In the genomic region with DNA sequence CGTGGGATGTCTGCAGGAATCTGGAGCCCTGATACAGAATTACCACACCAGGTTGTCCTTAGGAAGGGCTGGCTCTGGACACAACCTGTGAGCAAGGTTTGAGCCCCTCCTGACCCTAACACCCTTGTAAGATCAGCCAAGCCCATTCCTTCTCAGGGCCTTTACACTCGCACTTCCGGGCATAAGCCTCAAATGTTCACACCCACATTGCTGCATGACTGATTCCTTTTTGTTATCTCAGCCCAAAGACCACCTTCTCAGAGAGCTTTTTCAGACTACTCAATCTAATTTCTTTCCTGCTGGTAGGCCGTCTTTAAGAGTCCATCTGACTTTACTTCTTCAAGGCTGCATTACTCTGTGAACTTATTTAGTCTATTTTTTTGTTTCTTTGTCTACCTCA, we compare ENCODE assay signal across 33 cellular contexts.
DNase-seq lines count a peak whose midpoint lies in the region; ATAC-seq, FAIRE-seq and TF ChIP-seq lines count a peak whose summit lies in the region.
"Had no signal": no experiment of that assay in that cellular context is flagged by ENCODE, and none has a peak within 500 bp of the region (broad histone marks: within the 10 kb centered on the region; RNA-seq: fewer than 3 reads in every experiment).

No MANE protein-coding gene starts in this region.

- H3F3A ChIP-seq in neural progenitor cell (ENCODE audit: low read depth) = no peaks in the 10 kb centered on the region

- TF ChIP-seq CTCF in K562 (IDR thresholded peaks at IDR 0.05 in 2 of 3, conservative IDR thresholded peaks at IDR 0.05 in 1 of 3; ENCODE audit: insufficient read depth in 2 of 3, low read depth in 1 of 3, low read length in 3 of 3) (no peak), neural progenitor cell (IDR thresholded peaks at IDR 0.05) (no peak)

- no peak overlapping the region for H3K4me2 ChIP-seq in K562 (ENCODE audit: insufficient read depth, low read length)
- H3K4me2 ChIP-seq in neural progenitor cell = no peak overlapping the region
- H3K4me2 ChIP-seq: A549; BLaER1; BLaER1 treated with 17β-estradiol and CSF1 and Interleukin-3, amounts not matched to agents 10 nM and 100 nM had no signal

- no peaks in the 10 kb centered on the region for H4K20me1 ChIP-seq in K562 (replicated peaks; ENCODE audit: control insufficient read depth, insufficient read depth, low read length)
- H4K20me1 ChIP-seq in neural progenitor cell (ENCODE audit: low read depth) = no peaks in the 10 kb centered on the region
- H4K20me1 ChIP-seq: BLaER1; BLaER1 treated with 17β-estradiol and CSF1 and Interleukin-3, amounts not matched to agents 10 nM and 100 nM had no signal

- intact Hi-C loops in K562 (cut with micrococcal nuclease) = no loop called here

- no peaks in the 10 kb centered on the region for H3K9me1 ChIP-seq in K562 (ENCODE audit: control insufficient read depth, insufficient read depth, low read length)

- H3K36me3 ChIP-seq in K562 (ENCODE audit: control insufficient read depth, insufficient read depth, low read length) (no peaks in the 10 kb centered on the region), neural progenitor cell (no peaks in the 10 kb centered on the region)
- H3K36me3 ChIP-seq: BE2C; BLaER1; BLaER1 treated with 17β-estradiol and CSF1 and Interleukin-3, amounts not matched to agents 10 nM and 100 nM had no signal

- peaks cover 8% of the 10 kb centered on the region for H3K4me1 Mint-ChIP-seq in neural progenitor cell
- no peaks in the 10 kb centered on the region for H3K4me1 Mint-ChIP-seq in activated naive CD8-positive, alpha-beta T cell treated with anti-CD3 and anti-CD28 coated beads for 36 hours
- H3K4me1 Mint-ChIP-seq: B cell; CD4-positive, alpha-beta memory T cell; CD4-positive, CD25-positive, alpha-beta regulatory T cell; CD8-positive, alpha-beta memory T cell had no signal

- no peak overlapping the region for H3K4me3 Mint-ChIP-seq in neural progenitor cell
- H3K4me3 Mint-ChIP-seq in activated naive CD8-positive, alpha-beta T cell treated with anti-CD3 and anti-CD28 coated beads for 36 hours = no peak overlapping the region
- H3K4me3 Mint-ChIP-seq: B cell; CD14-positive monocyte; CD4-positive, alpha-beta memory T cell; CD4-positive, alpha-beta T cell; CD4-positive, CD25-positive, alpha-beta regulatory T cell; CD8-positive, alpha-beta memory T cell; CD8-positive, alpha-beta T cell had no signal

- H3K27ac Mint-ChIP-seq in neural progenitor cell = no peak overlapping the region
- H3K27ac Mint-ChIP-seq in activated naive CD8-positive, alpha-beta T cell treated with anti-CD3 and anti-CD28 coated beads for 36 hours = no peak overlapping the region
- H3K27ac Mint-ChIP-seq: B cell; CD4-positive, alpha-beta memory T cell; CD4-positive, alpha-beta T cell; CD4-positive, CD25-positive, alpha-beta regulatory T cell; CD8-positive, alpha-beta memory T cell; CD8-positive, alpha-beta T cell had no signal

- no peaks in the 10 kb centered on the region for H3K79me2 ChIP-seq in K562 (ENCODE audit: control insufficient read depth, insufficient read depth, low read length)
- H3K79me2 ChIP-seq in neural progenitor cell (ENCODE audit: low read depth) = no peaks in the 10 kb centered on the region

- H2AFZ ChIP-seq in K562 (ENCODE audit: low read depth, low read length) (peak overlapping the region; percentile 59; the same call in 1 of the 2 replicates), neural progenitor cell (replicated peaks) (no peak overlapping the region)

- no peak for TF ChIP-seq RAD21 in K562 (CRISPR knock-in tag; conservative IDR thresholded peaks at IDR 0.05 in 1 of 2, IDR thresholded peaks at IDR 0.05 in 1 of 2)

- H3K9me3 ChIP-seq in K562 (replicated peaks; ENCODE audit: control insufficient read depth, insufficient read depth, low read depth, low read length) (no peaks in the 10 kb centered on the region), neural progenitor cell (ENCODE audit: low read depth) (no peaks in the 10 kb centered on the region)
- H3K9me3 ChIP-seq: A549; BE2C; BLaER1; BLaER1 treated with 17β-estradiol and CSF1 and Interleukin-3, amounts not matched to agents 10 nM and 100 nM; Caco-2 had no signal

- POLR2A ChIA-PET in K562 (lab: Yijun Ruan, JAX) = no interaction called here

- no peak for TF ChIP-seq POLR2A in K562 (conservative IDR thresholded peaks at IDR 0.05)

- H3K4me3 ChIP-seq in K562 = no peak overlapping the region
- H3K4me3 ChIP-seq in neural progenitor cell = no peak overlapping the region
- H3K4me3 ChIP-seq: A549; BLaER1; BLaER1 treated with 17β-estradiol and CSF1 and Interleukin-3, amounts not matched to agents 10 nM and 100 nM had no signal

- CTCF ChIA-PET in K562 (lab: Yijun Ruan, JAX; ENCODE audit: low intra/inter-chr PET ratio) = no interaction called here

- DNase-seq in K562 (ENCODE audit: extremely low read depth in 1 of 4, low spot score in 3 of 4) = no peak
- peak; percentile 14 for DNase-seq in neural progenitor cell (ENCODE audit: low spot score)
- DNase-seq in iPS-NIHi7 (ENCODE audit: extremely low spot score) = no peak
- no peak for DNase-seq in activated naive CD8-positive, alpha-beta T cell treated with anti-CD3 and anti-CD28 coated beads for 36 hours
- DNase-seq: 8988T; ACHN; AML-193; BE2C; C1 segment of cervical spinal cord; Caco-2; Calu3; CD4-positive, alpha-beta memory T cell; CD4-positive, alpha-beta T cell; CD4-positive, CD25-positive, alpha-beta regulatory T cell; CD8-positive, alpha-beta memory T cell; CD8-positive, alpha-beta T cell; COR-L47; DMS 273 treated with DMSO at 0.1 percent for 48 hours; DMS153; DMS53; DMS79; DMS79 treated with DMSO at 0.1 percent for 48 hours; DND-41; EL had no signal

- no peak overlapping the region for H3K27ac ChIP-seq in K562 (ENCODE audit: extremely low read depth, low read depth, low read length)
- H3K27ac ChIP-seq in neural progenitor cell = no peak overlapping the region
- H3K27ac ChIP-seq: 22Rv1; A549; BLaER1; BLaER1 treated with 17β-estradiol and CSF1 and Interleukin-3, amounts not matched to agents 10 nM and 100 nM; C4-2B had no signal

- H3K9ac ChIP-seq in K562 (ENCODE audit: insufficient read depth in 1 of 2, low read depth in 2 of 2, low read length in 2 of 2) = no peak overlapping the region
- H3K9ac ChIP-seq in neural progenitor cell = no peak overlapping the region
- H3K9ac ChIP-seq: BLaER1; BLaER1 treated with 17β-estradiol and CSF1 and Interleukin-3, amounts not matched to agents 10 nM and 100 nM had no signal

- H3K27me3 Mint-ChIP-seq in neural progenitor cell (ENCODE audit: insufficient read depth, low read depth) = peaks cover 3% of the 10 kb centered on the region
- no peaks in the 10 kb centered on the region for H3K27me3 Mint-ChIP-seq in activated naive CD8-positive, alpha-beta T cell treated with anti-CD3 and anti-CD28 coated beads for 36 hours
- H3K27me3 Mint-ChIP-seq: CD4-positive, alpha-beta memory T cell; CD4-positive, alpha-beta T cell; CD4-positive, CD25-positive, alpha-beta regulatory T cell; CD8-positive, alpha-beta memory T cell had no signal

- no TSS peak for BruUV-seq in K562 (replicated peaks; lab: Mats Ljungman, UMichigan)

- ATAC-seq in K562 = no peak
- ATAC-seq: A549; CD8-positive, alpha-beta T cell had no signal

- WGBS in K562 (ENCODE audit: insufficient coverage, low coverage, missing lambda C conversion rate) = 20% methylated on average over 4 of the region's 4 CpGs

- in situ Hi-C loops in K562 (cut with MboI) = no loop called here

- no peaks in the 10 kb centered on the region for H3K27me3 ChIP-seq in K562 (ENCODE audit: control insufficient read depth in 2 of 2, insufficient read depth in 2 of 2, low read length in 2 of 2)
- H3K27me3 ChIP-seq in neural progenitor cell = no peaks in the 10 kb centered on the region
- H3K27me3 ChIP-seq: BE2C; BLaER1; BLaER1 treated with 17β-estradiol and CSF1 and Interleukin-3, amounts not matched to agents 10 nM and 100 nM had no signal

- H3K4me1 ChIP-seq in K562 (replicated peaks in 1 of 2; ENCODE audit: control insufficient read depth in 2 of 2, insufficient read depth in 2 of 2, low read length in 2 of 2) (no peaks in the 10 kb centered on the region; a peak in 1 of 5 replicates), neural progenitor cell (peaks cover 3% of the 10 kb centered on the region)
- H3K4me1 ChIP-seq: A549, BE2C, BLaER1, Caco-2 had no signal

- H3K9me3 Mint-ChIP-seq in neural progenitor cell = peaks cover 25% of the 10 kb centered on the region
- H3K9me3 Mint-ChIP-seq in activated naive CD8-positive, alpha-beta T cell treated with anti-CD3 and anti-CD28 coated beads for 36 hours = peaks cover 9% of the 10 kb centered on the region

- no peak for TF ChIP-seq EP300 in K562 (IDR thresholded peaks at IDR 0.05; ENCODE audit: low read length)

- H3K36me3 Mint-ChIP-seq in neural progenitor cell = peaks cover 1% of the 10 kb centered on the region
- no peaks in the 10 kb centered on the region for H3K36me3 Mint-ChIP-seq in activated naive CD8-positive, alpha-beta T cell treated with anti-CD3 and anti-CD28 coated beads for 36 hours
- H3K36me3 Mint-ChIP-seq: CD14-positive monocyte; CD4-positive, alpha-beta memory T cell; CD4-positive, CD25-positive, alpha-beta regulatory T cell; CD8-positive, alpha-beta memory T cell; CD8-positive, alpha-beta T cell had no signal

- FAIRE-seq in K562 (lab: Jason Lieb, UNC) = no peak
- FAIRE-seq: A204.1, A549, D721Med had no signal

TF ChIP-seq in K562, 482 proteins besides CTCF, POLR2A, EP300 and RAD21 (continues in another document):
- TF ChIP-seq RBFOX2 (IDR thresholded peaks at IDR 0.05; ENCODE audit: low read depth, low read length) = no peak
